Comparison of ENCODE assay signal across 8 cellular contexts in the genomic region with DNA sequence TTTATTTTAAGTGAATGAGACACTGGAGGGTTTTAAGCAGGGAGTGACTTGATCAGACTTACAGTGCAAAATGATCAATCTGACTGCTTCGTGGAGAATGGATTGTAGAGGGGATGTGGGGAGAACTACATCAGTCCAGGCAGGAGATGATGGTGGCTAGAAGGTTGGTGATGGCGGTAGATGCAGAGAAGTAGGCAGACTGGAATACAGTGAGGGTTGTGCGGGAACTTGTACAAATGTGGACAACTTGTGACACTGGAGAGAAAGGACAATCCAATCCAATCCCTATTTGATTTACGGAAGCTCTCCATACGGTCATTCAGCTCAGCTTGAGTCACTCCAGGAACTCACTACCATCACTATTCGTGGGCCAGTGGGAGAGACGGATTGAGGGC. TPM values are rescaled to one million over a fixed set of nuclear protein-coding genes. Genes with fewer than 3 reads are reported as not detected.
DNase-seq lines count a peak whose midpoint lies in the region; ATAC-seq, FAIRE-seq and TF ChIP-seq lines count a peak whose summit lies in the region.

No MANE protein-coding gene starts in this region.

- H3K4me3 ChIP-seq in NT2/D1 (ENCODE audit: insufficient read length, low read depth), result peak overlapping the region; percentile 92
- H3K4me3 ChIP-seq in H1 (ENCODE audit: extremely low read depth in 1 of 4, insufficient read depth in 2 of 4, low read depth in 3 of 4, low read length in 4 of 4), result peak overlapping the region; percentile 54 to 92 (median 89)
- peak overlapping the region; percentile 76 for H3K4me3 ChIP-seq in neural progenitor cell

- no peaks in the 10 kb centered on the region for H3K9me3 Mint-ChIP-seq in neural progenitor cell

- no peak overlapping the region for H3K14ac ChIP-seq in H1 (ENCODE audit: insufficient read length)

- 41% methylated on average over 7 of the region's 7 CpGs; no CpG with 5 or more reads in 1 of the 2 experiments for WGBS in H1 (ENCODE audit: extremely low coverage in 1 of 2, insufficient coverage in 1 of 2, insufficient read length in 1 of 2, insufficient replicate concordance in 2 of 2, low coverage in 1 of 2, low lambda C conversion rate in 2 of 2, missing lambda C conversion rate in 1 of 2), 2 experiments

- H3K36me3 Mint-ChIP-seq in neural progenitor cell, result peaks cover 10% of the 10 kb centered on the region

- POLR2A ChIA-PET in H1 (lab: Charles Lee; ENCODE audit: partially characterized antibody), result interaction anchor here (0.7 to 1.8 kb wide), 4 partner anchors 9 to 64 kb away, joined by 3 to 8 read pairs (median 4); no protein-coding TSS in a partner anchor

- H3K4me1 Mint-ChIP-seq in neural progenitor cell, result peaks cover 26% of the 10 kb centered on the region

- peak overlapping the region; percentile 80 for H2BK5ac ChIP-seq in H1 (ENCODE audit: low read depth, low read length)

- TF ChIP-seq CTCF in C4-2B (conservative IDR thresholded peaks at IDR 0.05), result no peak
- no peak for TF ChIP-seq CTCF in H1 (IDR thresholded peaks at IDR 0.05; ENCODE audit: control extremely low read depth in 1 of 3, insufficient read depth in 1 of 3, low read depth in 1 of 3, low read length in 3 of 3)
- no peak for TF ChIP-seq CTCF in neural progenitor cell (IDR thresholded peaks at IDR 0.05)

- H2BK15ac ChIP-seq in H1 (ENCODE audit: low read length), result no peak overlapping the region

- H4K20me1 ChIP-seq in H1 (replicated peaks in 1 of 2; ENCODE audit: control insufficient read depth in 1 of 2, insufficient read depth in 2 of 2, low read length in 2 of 2) (peaks cover 3 to 18% of the 10 kb centered on the region in 2 experiments), neural progenitor cell (ENCODE audit: low read depth) (peaks cover 22% of the 10 kb centered on the region)

- peak overlapping the region; percentile 10 for H2BK12ac ChIP-seq in H1 (ENCODE audit: low read depth, low read length)

- no peak for TF ChIP-seq POLR2A in H1 (IDR thresholded peaks at IDR 0.05; ENCODE audit: control extremely low read depth in 1 of 2, low read depth in 2 of 2, low read length in 2 of 2)

- no peak overlapping the region for H3K56ac ChIP-seq in H1 (replicated peaks; ENCODE audit: insufficient read length, low read depth, low read length)

- TF ChIP-seq EP300 in H1 (IDR thresholded peaks at IDR 0.05; ENCODE audit: borderline replicate concordance in 1 of 2, low read depth in 2 of 2, low read length in 2 of 2), result no peak

- H3K9ac ChIP-seq in NT2/D1 (ENCODE audit: insufficient read length, low read depth) (peak overlapping the region; percentile 94), H1 (replicated peaks in 1 of 4; ENCODE audit: extremely low read depth in 1 of 4, low read depth in 3 of 4, low read length in 3 of 4) (peak overlapping the region; percentile 74 to 91 (median 85)), neural progenitor cell (peak overlapping the region; percentile 56)

- DNase-seq in NT2/D1 (ENCODE audit: low read depth, low spot score) (no peak), H1 (ENCODE audit: low read depth in 1 of 2, low spot score in 2 of 2) (no peak), neural progenitor cell (ENCODE audit: low spot score) (no peak), retina (no peak), NCI-H2107 (lab: John Stamatoyannopoulos, UW) (no peak), DMS 273 treated with DMSO at 0.1 percent for 48 hours (lab: John Stamatoyannopoulos, UW) (no peak)

- H3K4me2 ChIP-seq in H1 (ENCODE audit: insufficient read depth in 1 of 2, low read depth in 2 of 2, low read length in 2 of 2) (peak overlapping the region; percentile 92 to 94), neural progenitor cell (peak overlapping the region; percentile 83)

- peak overlapping the region; percentile 97; the same call in 1 of the 2 replicates for H4K8ac ChIP-seq in H1 (ENCODE audit: extremely low read depth, insufficient read depth, low read length)

- H3K36me3 ChIP-seq in NT2/D1 (ENCODE audit: insufficient read depth, insufficient read length, low read length) (peaks cover 20% of the 10 kb centered on the region), H1 (ENCODE audit: control insufficient read depth in 2 of 4, insufficient read depth in 4 of 4, low read length in 3 of 4) (peaks cover 0 to 4% (median 0%) of the 10 kb centered on the region in 4 experiments; a peak in 2 of 8 replicates), neural progenitor cell (no peaks in the 10 kb centered on the region)

- peak overlapping the region; percentile 96 for H3K4me3 Mint-ChIP-seq in neural progenitor cell

- H3K9me3 ChIP-seq in NT2/D1 (ENCODE audit: insufficient read depth, low read length), result no peaks in the 10 kb centered on the region
- H3K9me3 ChIP-seq in H1 (ENCODE audit: insufficient read depth in 2 of 2, low read depth in 1 of 2, low read length in 1 of 2), result no peaks in the 10 kb centered on the region
- no peaks in the 10 kb centered on the region for H3K9me3 ChIP-seq in neural progenitor cell (ENCODE audit: low read depth)

- no peak overlapping the region; the same call in 1 of the 2 replicates for H2AK5ac ChIP-seq in H1 (ENCODE audit: low read depth, low read length)

- peak overlapping the region; percentile 93 for H3K27ac Mint-ChIP-seq in neural progenitor cell

- FAIRE-seq in H1 (lab: Jason Lieb, UNC), result no peak

- H4K91ac ChIP-seq in H1 (replicated peaks; ENCODE audit: insufficient read length, low read length), result peak overlapping the region; percentile 29

- H2BK20ac ChIP-seq in H1 (ENCODE audit: low read length), result no peak overlapping the region

- H3K79me1 ChIP-seq in H1 (ENCODE audit: low read depth, low read length), result peaks cover 5% of the 10 kb centered on the region; the same call in 1 of the 2 replicates

- H4K5ac ChIP-seq in H1 (ENCODE audit: insufficient read length, low read depth, low read length), result peak overlapping the region; percentile 25

- H3K4me1 ChIP-seq in NT2/D1 (ENCODE audit: insufficient read depth, insufficient read length) (peaks cover 2% of the 10 kb centered on the region), H1 (replicated peaks in 1 of 4; ENCODE audit: control insufficient read depth in 3 of 4, insufficient read depth in 4 of 4, low read length in 3 of 4) (peaks cover 0 to 4% (median 2%) of the 10 kb centered on the region in 4 experiments; a peak in 4 of 7 replicates), neural progenitor cell (peaks cover 13% of the 10 kb centered on the region)

- peaks cover 14% of the 10 kb centered on the region for H3K23me2 ChIP-seq in H1 (ENCODE audit: low read depth, low read length)

- H3K27ac ChIP-seq in C4-2B (peak overlapping the region; percentile 100), H1 (ENCODE audit: low read depth, low read length) (peak overlapping the region; percentile 76), neural progenitor cell (peak overlapping the region; percentile 64)

- peak overlapping the region; percentile 56 for H3K18ac ChIP-seq in H1 (ENCODE audit: extremely low read depth, low read length)

- no peak for ATAC-seq in HG03565 (IDR thresholded peaks at IDR 0.05; ENCODE audit: unreplicated experiment)

- H2BK120ac ChIP-seq in H1 (replicated peaks; ENCODE audit: low read depth, low read length), result no peak overlapping the region

- H3K27me3 ChIP-seq in NT2/D1 (ENCODE audit: insufficient read depth, insufficient read length) (no peaks in the 10 kb centered on the region), H1 (replicated peaks in 1 of 4; ENCODE audit: control insufficient read depth in 3 of 4, extremely low read depth in 1 of 4, insufficient read depth in 3 of 4, low read length in 3 of 4) (no peaks in the 10 kb centered on the region), neural progenitor cell (no peaks in the 10 kb centered on the region)

- no peak for TF ChIP-seq RAD21 in H1 (IDR thresholded peaks at IDR 0.05 in 1 of 2, conservative IDR thresholded peaks at IDR 0.05 in 1 of 2; ENCODE audit: low read depth in 2 of 2, low read length in 2 of 2)

- H2AFZ ChIP-seq in H1 (ENCODE audit: low read length) (peak overlapping the region; percentile 95), neural progenitor cell (replicated peaks) (peak overlapping the region; percentile 57)

- H3K27me3 Mint-ChIP-seq in neural progenitor cell (ENCODE audit: insufficient read depth, low read depth), result peaks cover 2% of the 10 kb centered on the region

- peaks cover 22% of the 10 kb centered on the region for H3F3A ChIP-seq in neural progenitor cell (ENCODE audit: low read depth)

- CTCF ChIA-PET in H1 (lab: Charles Lee; ENCODE audit: partially characterized antibody), result interaction anchor here (0.6 to 4.7 kb wide), 8 partner anchors 9 to 243 kb away, joined by 3 to 20 read pairs (median 4); a partner anchor contains a TSS

- H3K4ac ChIP-seq in H1 (replicated peaks; ENCODE audit: insufficient read length, low read depth, low read length), result peak overlapping the region; percentile 19

- H3K23ac ChIP-seq in H1 (ENCODE audit: insufficient read length), result no peak overlapping the region

- H3K79me2 ChIP-seq in H1 (ENCODE audit: control insufficient read depth in 1 of 2, insufficient read depth in 2 of 2, low read length in 2 of 2) (peaks cover 5 to 36% of the 10 kb centered on the region in 2 experiments), neural progenitor cell (ENCODE audit: low read depth) (peaks cover 48% of the 10 kb centered on the region)

RNA-seq across cellular contexts. Expression of a gene that starts 0.6 kb away (rescaled TPM):
- total RNA-seq in H1 (2021; fragmentation: NEBNext Ultra II Directional; extraction: Animal tissue kit (Norgen Biotek cat#: 25700)), result 1.2 and 1.3 TPM in 2 replicates
- 1.9 and 2.4 TPM in 2 replicates for polyA plus RNA-seq in H1 (2011; rRNA removed)
- 1.8 TPM for polyA plus RNA-seq in H1 (2011; cell fraction: cytosol; rRNA removed)
- 1.9 TPM for polyA plus RNA-seq in H1 (2011; cell fraction: nucleus; rRNA removed)
- 1.6 to 2.0 TPM (median 1.7 TPM) in 4 replicates for polyA plus RNA-seq in H1 (2012, experiment 1 of 2)
- 0.81 TPM for polyA plus RNA-seq in H1 (2012, experiment 2 of 2)
- 1.6 TPM for polyA plus RNA-seq in H1 (2013, experiment 1 of 2)
- polyA plus RNA-seq in H1 (2013, experiment 2 of 2), result 1.5 TPM
- polyA minus RNA-seq in H1 (2011; rRNA and poly(A)+ RNA removed), result 3.7 and 4.7 TPM in 2 replicates
- polyA minus RNA-seq in H1 (2011; cell fraction: cytosol; rRNA and poly(A)+ RNA removed), result 1.5 TPM
- 4.6 TPM for polyA minus RNA-seq in H1 (2011; cell fraction: nucleus; rRNA and poly(A)+ RNA removed)
- total RNA-seq in neural progenitor cell (ENCODE audit: low replicate concordance), result 4.1 and 4.7 TPM in 2 replicates

RNA-seq across cellular contexts. Expression of a gene that starts 0.7 kb away (rescaled TPM):
- total RNA-seq in H1 (2021; fragmentation: NEBNext Ultra II Directional; extraction: Animal tissue kit (Norgen Biotek cat#: 25700)), result 27.5 and 28.0 TPM in 2 replicates
- polyA plus RNA-seq in H1 (2011; rRNA removed), result 26.8 and 28.8 TPM in 2 replicates
- polyA plus RNA-seq in H1 (2011; cell fraction: cytosol; rRNA removed), result 31.4 TPM
- 65.3 TPM for polyA plus RNA-seq in H1 (2011; cell fraction: nucleus; rRNA removed)
- 22.4 to 27.4 TPM (median 24.9 TPM) in 4 replicates for polyA plus RNA-seq in H1 (2012, experiment 1 of 2)
- polyA plus RNA-seq in H1 (2012, experiment 2 of 2), result 18.1 TPM
- polyA plus RNA-seq in H1 (2013, experiment 1 of 2), result 16.3 TPM
- 13.6 TPM for polyA plus RNA-seq in H1 (2013, experiment 2 of 2)
- polyA minus RNA-seq in H1 (2011; rRNA and poly(A)+ RNA removed), result 43.1 and 46.9 TPM in 2 replicates
- 19.4 TPM for polyA minus RNA-seq in H1 (2011; cell fraction: cytosol; rRNA and poly(A)+ RNA removed)
- 42.7 TPM for polyA minus RNA-seq in H1 (2011; cell fraction: nucleus; rRNA and poly(A)+ RNA removed)
- 23.1 and 31.3 TPM in 2 replicates for total RNA-seq in neural progenitor cell (ENCODE audit: low replicate concordance)

RNA-seq across cellular contexts. Expression of a gene that starts 39.3 kb away (rescaled TPM):
- 10.9 and 11.4 TPM in 2 replicates for total RNA-seq in H1 (2021; fragmentation: NEBNext Ultra II Directional; extraction: Animal tissue kit (Norgen Biotek cat#: 25700))
- 2.2 and 3.7 TPM in 2 replicates for polyA plus RNA-seq in H1 (2011; rRNA removed)
- 3.4 TPM for polyA plus RNA-seq in H1 (2011; cell fraction: cytosol; rRNA removed)
- 2.7 TPM for polyA plus RNA-seq in H1 (2011; cell fraction: nucleus; rRNA removed)
- polyA plus RNA-seq in H1 (2012, experiment 1 of 2), result 3.0 to 6.3 TPM (median 4.2 TPM) in 4 replicates
- 0.38 TPM for polyA plus RNA-seq in H1 (2012, experiment 2 of 2)
- 11.1 TPM for polyA plus RNA-seq in H1 (2013, experiment 1 of 2)
- polyA plus RNA-seq in H1 (2013, experiment 2 of 2), result 12.4 TPM
- 24.4 and 34.0 TPM in 2 replicates for polyA minus RNA-seq in H1 (2011; rRNA and poly(A)+ RNA removed)
- 9.8 TPM for polyA minus RNA-seq in H1 (2011; cell fraction: cytosol; rRNA and poly(A)+ RNA removed)
- 11.9 TPM for polyA minus RNA-seq in H1 (2011; cell fraction: nucleus; rRNA and poly(A)+ RNA removed)
- total RNA-seq in neural progenitor cell (ENCODE audit: low replicate concordance), result 14.0 and 20.1 TPM in 2 replicates

RNA-seq across cellular contexts. Expression of a gene that starts 55.3 kb away (rescaled TPM):
- total RNA-seq in H1 (2021; fragmentation: NEBNext Ultra II Directional; extraction: Animal tissue kit (Norgen Biotek cat#: 25700)), result not detected in 2 replicates
- polyA plus RNA-seq in H1 (2011; rRNA removed), result not detected in 2 replicates
- not detected for polyA plus RNA-seq in H1 (2011; cell fraction: cytosol; rRNA removed)
- not detected for polyA plus RNA-seq in H1 (2011; cell fraction: nucleus; rRNA removed)
- not detected in 4 replicates for polyA plus RNA-seq in H1 (2012, experiment 1 of 2)
- polyA plus RNA-seq in H1 (2012, experiment 2 of 2), result not detected
- polyA plus RNA-seq in H1 (2013, experiment 1 of 2), result 0.02 TPM
- polyA plus RNA-seq in H1 (2013, experiment 2 of 2), result not detected
- not detected in 2 replicates for polyA minus RNA-seq in H1 (2011; rRNA and poly(A)+ RNA removed)
- not detected for polyA minus RNA-seq in H1 (2011; cell fraction: cytosol; rRNA and poly(A)+ RNA removed)
- polyA minus RNA-seq in H1 (2011; cell fraction: nucleus; rRNA and poly(A)+ RNA removed), result not detected
- total RNA-seq in neural progenitor cell (ENCODE audit: low replicate concordance), result not detected in 2 replicates
